Comparison of ENCODE assay signal across 29 cellular contexts in genomic region chr5:21680661-21681060, GRCh38.
DNase-seq lines count a peak whose midpoint lies in the region; ATAC-seq and TF ChIP-seq lines count a peak whose summit lies in the region.
"Had no signal": no experiment of that assay in that cellular context is flagged by ENCODE, and none has a peak within 500 bp of the region (broad histone marks: within the 10 kb centered on the region; RNA-seq: fewer than 3 reads in every experiment).

No MANE protein-coding gene starts in this region.

- no peak overlapping the region for H3K4me3 ChIP-seq in breast epithelium
- H3K4me3 ChIP-seq: dorsolateral prefrontal cortex, sigmoid colon, suprapubic skin had no signal

- H3K4me1 Mint-ChIP-seq in MCF 10A (ENCODE audit: insufficient read depth, unreplicated experiment) = peaks cover 12% of the 10 kb centered on the region
- H3K4me1 Mint-ChIP-seq in brain = peaks cover 28% of the 10 kb centered on the region
- H3K4me1 Mint-ChIP-seq: activated CD4-positive, alpha-beta memory T cell treated with anti-CD3 and anti-CD28 coated beads, Interleukin-2, amount 10 ng/mL, durations not matched to agents 7 days and 5 days; activated naive CD4-positive, alpha-beta T cell treated with anti-CD3 and anti-CD28 coated beads, Interleukin-2, amount 50 U/mL, for 24 hours; central memory CD8-positive, alpha-beta T cell had no signal

- H3K27ac ChIP-seq in breast epithelium = no peak overlapping the region
- H3K27ac ChIP-seq in foreskin keratinocyte = no peak overlapping the region
- H3K27ac ChIP-seq: 22Rv1, dorsolateral prefrontal cortex, sigmoid colon, suprapubic skin had no signal

- H3K27ac Mint-ChIP-seq in MCF 10A (ENCODE audit: low read depth, unreplicated experiment) = peak overlapping the region; percentile 87
- H3K27ac Mint-ChIP-seq in brain = peak overlapping the region in 4 of 5 experiments; percentile 22 to 88 (median 70)
- H3K27ac Mint-ChIP-seq: activated CD4-positive, alpha-beta memory T cell treated with anti-CD3 and anti-CD28 coated beads, Interleukin-2, amount 10 ng/mL, durations not matched to agents 7 days and 5 days; activated naive CD4-positive, alpha-beta T cell treated with anti-CD3 and anti-CD28 coated beads, Interleukin-2, amount 50 U/mL, for 24 hours; CD8-positive, alpha-beta T cell; T-helper 1 cell treated with Interleukin-12 subunit alpha and Interleukin-12 subunit beta and Interleukin-4 antibody, amounts not matched to agents 30 μg/mL and 1 μg/mL, for 36 hours had no signal

- intact Hi-C loops in MCF 10A (cut with micrococcal nuclease) = no loop called here
- intact Hi-C loops in breast epithelium (cut with DNase I; ENCODE audit: low total_unique reads) = no loop called here

- no peak for TF ChIP-seq POLR2A in breast epithelium (IDR thresholded peaks at IDR 0.05)

- H3K36me3 Mint-ChIP-seq in MCF 10A (ENCODE audit: insufficient read depth, unreplicated experiment) (no peaks in the 10 kb centered on the region), brain (no peaks in the 10 kb centered on the region)
- H3K36me3 Mint-ChIP-seq: activated naive CD4-positive, alpha-beta T cell treated with anti-CD3 and anti-CD28 coated beads, Interleukin-2, amount 50 U/mL, for 24 hours; CD8-positive, alpha-beta T cell had no signal

- no peaks in the 10 kb centered on the region for H3K4me1 ChIP-seq in breast epithelium
- H3K4me1 ChIP-seq in foreskin keratinocyte = peaks cover 9% of the 10 kb centered on the region
- H3K4me1 ChIP-seq: sigmoid colon, suprapubic skin had no signal

- no TSS peak for BruUV-seq in MCF 10A (replicated peaks; lab: Mats Ljungman, UMichigan)

- TF ChIP-seq CTCF in MCF 10A (IDR thresholded peaks at IDR 0.05; ENCODE audit: unreplicated experiment) (no peak), breast epithelium (IDR thresholded peaks at IDR 0.05) (no peak), brain (conservative IDR thresholded peaks at IDR 0.05) (no peak), foreskin keratinocyte (conservative IDR thresholded peaks at IDR 0.05) (no peak)

- no peak overlapping the region for H3K4me3 Mint-ChIP-seq in MCF 10A (ENCODE audit: unreplicated experiment)
- no peak overlapping the region for H3K4me3 Mint-ChIP-seq in brain
- H3K4me3 Mint-ChIP-seq: activated CD4-positive, alpha-beta memory T cell treated with anti-CD3 and anti-CD28 coated beads, Interleukin-2, amount 10 ng/mL, durations not matched to agents 7 days and 5 days; activated naive CD4-positive, alpha-beta T cell treated with anti-CD3 and anti-CD28 coated beads, Interleukin-2, amount 50 U/mL, for 24 hours; CD8-positive, alpha-beta T cell; central memory CD8-positive, alpha-beta T cell; T-helper 1 cell treated with Interleukin-12 subunit alpha and Interleukin-12 subunit beta and Interleukin-4 antibody, amounts not matched to agents 30 μg/mL and 1 μg/mL, for 36 hours had no signal

- H3K27me3 Mint-ChIP-seq in MCF 10A (ENCODE audit: insufficient read depth, unreplicated experiment) = no peaks in the 10 kb centered on the region
- H3K27me3 Mint-ChIP-seq in brain = no peaks in the 10 kb centered on the region
- H3K27me3 Mint-ChIP-seq: activated CD4-positive, alpha-beta memory T cell treated with anti-CD3 and anti-CD28 coated beads, Interleukin-2, amount 10 ng/mL, durations not matched to agents 7 days and 5 days; activated naive CD4-positive, alpha-beta T cell treated with anti-CD3 and anti-CD28 coated beads, Interleukin-2, amount 50 U/mL, for 24 hours; central memory CD8-positive, alpha-beta T cell had no signal

- CTCF ChIA-PET in MCF 10A (lab: Yijun Ruan, JAX) = interaction anchor here (0.6 kb wide), 1 partner anchor 279 kb away, joined by 3 read pairs; no protein-coding TSS in a partner anchor

- peak; percentile 31 for ATAC-seq in foreskin keratinocyte
- ATAC-seq in HG02610 (IDR thresholded peaks at IDR 0.05; ENCODE audit: unreplicated experiment) = no peak
- no peak for ATAC-seq in HG02759 (IDR thresholded peaks at IDR 0.05; ENCODE audit: unreplicated experiment)
- ATAC-seq: CD8-positive, alpha-beta T cell had no signal

- H3K27me3 ChIP-seq in breast epithelium (no peaks in the 10 kb centered on the region), foreskin keratinocyte (no peaks in the 10 kb centered on the region)
- H3K27me3 ChIP-seq: dorsolateral prefrontal cortex, sigmoid colon, suprapubic skin had no signal

- H3K36me3 ChIP-seq in breast epithelium = no peaks in the 10 kb centered on the region
- H3K36me3 ChIP-seq: sigmoid colon, suprapubic skin had no signal

- DNase-seq in MCF 10A (ENCODE audit: unreplicated experiment) (peak; percentile 6), breast epithelium (ENCODE audit: low spot score in 2 of 2) (no peak), foreskin keratinocyte (peak in 1 of 2 donors; percentile 38), Ammon's horn (ENCODE audit: low spot score) (no peak), T-helper 9 cell (no peak)
- DNase-seq: activated CD4-positive, alpha-beta memory T cell treated with anti-CD3 and anti-CD28 coated beads, Interleukin-2, amount 10 ng/mL, durations not matched to agents 7 days and 5 days; activated CD4-positive, alpha-beta T cell treated with anti-CD3 and anti-CD28 coated beads for 1 hour; activated CD8-positive, alpha-beta memory T cell treated with anti-CD3 and anti-CD28 coated beads, Interleukin-2, amount 50 U/mL, for 48 hours; AML-193; anterior cingulate cortex; CD8-positive, alpha-beta T cell; DMS 273 treated with DMSO at 0.1 percent for 48 hours; dorsolateral prefrontal cortex; GOT3; KBM-7; NCI-H1436 treated with DMSO at 0.1 percent for 48 hours; NCI-H774; posterior cingulate gyrus; sigmoid colon; SK-N-SH; stimulated activated naive CD4-positive, alpha-beta T cell had no signal

- H3K9me3 Mint-ChIP-seq in MCF 10A (ENCODE audit: unreplicated experiment) (no peaks in the 10 kb centered on the region), brain (no peaks in the 10 kb centered on the region)
- H3K9me3 Mint-ChIP-seq: activated CD4-positive, alpha-beta memory T cell treated with anti-CD3 and anti-CD28 coated beads, Interleukin-2, amount 10 ng/mL, durations not matched to agents 7 days and 5 days; CD8-positive, alpha-beta T cell; T-helper 1 cell treated with Interleukin-12 subunit alpha and Interleukin-12 subunit beta and Interleukin-4 antibody, amounts not matched to agents 30 μg/mL and 1 μg/mL, for 36 hours had no signal

- POLR2A ChIA-PET in MCF 10A (lab: Yijun Ruan, JAX) = interaction anchor here (0.6 kb wide), 1 partner anchor 128 kb away, joined by 4 read pairs; no protein-coding TSS in a partner anchor

- H3K9me3 ChIP-seq in breast epithelium = no peaks in the 10 kb centered on the region
- H3K9me3 ChIP-seq: sigmoid colon, SK-N-SH, suprapubic skin had no signal
